ENCODE assay signal across 9 cellular contexts in genomic region chr21:34890258-34890723, GRCh38.
DNase-seq lines count a peak whose midpoint lies in the region; ATAC-seq, FAIRE-seq and TF ChIP-seq lines count a peak whose summit lies in the region.
"Had no signal": no experiment of that assay in that cellular context is flagged by ENCODE, and none has a peak within 500 bp of the region (broad histone marks: within the 10 kb centered on the region; RNA-seq: fewer than 3 reads in every experiment).

No MANE protein-coding gene starts in this region.

- peak overlapping the region; percentile 83 for H3K4me3 ChIP-seq in right cardiac atrium (ENCODE audit: low read length)
- H3K4me3 ChIP-seq in astrocyte (ENCODE audit: insufficient read depth, low read depth, low read length): peak overlapping the region; percentile 95
- H3K4me3 ChIP-seq in mesodermal cell (ENCODE audit: extremely low read depth, insufficient read depth, low read length, poor library complexity, severe bottlenecking): peak overlapping the region; percentile 69

- FAIRE-seq in astrocyte (lab: Jason Lieb, UNC): no peak

- peak overlapping the region; percentile 94 for H3K4me2 ChIP-seq in astrocyte (ENCODE audit: low read length)

- H3K4me1 ChIP-seq in right cardiac atrium (ENCODE audit: control insufficient read depth, insufficient read depth, low read length) (no peaks in the 10 kb centered on the region), astrocyte (ENCODE audit: insufficient read depth, low read length) (peaks cover 22% of the 10 kb centered on the region), mesodermal cell (ENCODE audit: control insufficient read depth, insufficient read depth, low read length, poor library complexity, severe bottlenecking) (no peaks in the 10 kb centered on the region)

- H3K27me3 Mint-ChIP-seq in astrocyte (ENCODE audit: low read depth, unreplicated experiment): no peaks in the 10 kb centered on the region

- no peak for TF ChIP-seq CTCF in astrocyte (IDR thresholded peaks at IDR 0.05; ENCODE audit: insufficient read depth, low read depth, low read length)

- 6% methylated on average over 39 of the region's 39 CpGs for WGBS in right cardiac atrium
- 0 to 2% methylated on average over 7 to 21 of the region's 39 CpGs for WGBS in mesodermal cell (ENCODE audit: insufficient coverage in 2 of 2), 2 experiments

- H3K9me3 ChIP-seq in right cardiac atrium (ENCODE audit: control insufficient read depth, low read length) (no peaks in the 10 kb centered on the region), astrocyte (ENCODE audit: insufficient read depth, low read depth, low read length) (no peaks in the 10 kb centered on the region), mesodermal cell (ENCODE audit: control insufficient read depth, low read length) (no peaks in the 10 kb centered on the region)

- H3K4me3 Mint-ChIP-seq in astrocyte (ENCODE audit: unreplicated experiment): no peak overlapping the region

- peaks cover 25% of the 10 kb centered on the region for H4K20me1 ChIP-seq in astrocyte (ENCODE audit: insufficient read depth, low read length)

- no peak overlapping the region for H3K27ac Mint-ChIP-seq in astrocyte (ENCODE audit: unreplicated experiment)

- no peak for DNase-seq in right cardiac atrium
- DNase-seq in left cardiac atrium: no peak
- no peak for DNase-seq in astrocyte (ENCODE audit: low read depth)
- no peak for DNase-seq in RKO (ENCODE audit: low spot score)
- DNase-seq in GOT3 (lab: John Stamatoyannopoulos, UW): no peak
- no peak for DNase-seq in kidney glomerular epithelial cell (lab: John Stamatoyannopoulos, UW)
- DNase-seq in stimulated activated CD8-positive, alpha-beta memory T cell treated with anti-CD3 and anti-CD28 coated beads, Interleukin-4, amount 100 ng/mL, for 48 hours: no peak
- DNase-seq: NCI-H2227 treated with DMSO at 0.1 percent for 48 hours had no signal

- no peak overlapping the region for H2AFZ ChIP-seq in astrocyte (ENCODE audit: low read depth, low read length)

- H3K27me3 ChIP-seq in right cardiac atrium (ENCODE audit: control insufficient read depth, insufficient read depth) (no peaks in the 10 kb centered on the region), astrocyte (ENCODE audit: insufficient read depth, low read length) (no peaks in the 10 kb centered on the region)

- ATAC-seq in right cardiac atrium: no peak
- no peak for ATAC-seq in left cardiac atrium

- no peak overlapping the region for H3K27ac ChIP-seq in right cardiac atrium (ENCODE audit: low read length)
- peak overlapping the region; percentile 93 for H3K27ac ChIP-seq in astrocyte (ENCODE audit: low read depth, low read length)
- no peak overlapping the region for H3K27ac ChIP-seq in mesodermal cell (ENCODE audit: low read depth, low read length, severe bottlenecking)

- no peaks in the 10 kb centered on the region for H3K36me3 ChIP-seq in astrocyte (ENCODE audit: insufficient read depth, low read length)
- no peaks in the 10 kb centered on the region for H3K36me3 ChIP-seq in mesodermal cell (ENCODE audit: control insufficient read depth, insufficient read depth, low read length)

- H3K36me3 Mint-ChIP-seq in astrocyte (ENCODE audit: low read depth, unreplicated experiment): peaks cover 9% of the 10 kb centered on the region

- H3K9ac ChIP-seq in astrocyte (ENCODE audit: low read length): peak overlapping the region; percentile 99

- H3K79me2 ChIP-seq in astrocyte (ENCODE audit: insufficient read depth, low read length): peaks cover 46% of the 10 kb centered on the region

- H3K4me1 Mint-ChIP-seq in astrocyte (ENCODE audit: low read depth, unreplicated experiment): peaks cover 10% of the 10 kb centered on the region

- intact Hi-C loops in right cardiac atrium (cut with DNase I) (loop anchor here in 1 of 4 donors (5.0 to 10.0 kb wide), 2 partner anchors 315 to 507 kb away; no protein-coding TSS in a partner anchor), left cardiac atrium (cut with DNase I) (loop anchor here (10.0 kb wide), 2 partner anchors 525 to 615 kb away; no protein-coding TSS in a partner anchor)

- peaks cover 2% of the 10 kb centered on the region for H3K9me3 Mint-ChIP-seq in astrocyte (ENCODE audit: unreplicated experiment)
